8 cellular contexts compared by ENCODE assay signal in genomic region chr10:73590881-73591577, GRCh38. TPM values are rescaled to one million over a fixed set of nuclear protein-coding genes. Genes with fewer than 3 reads are reported as not detected.
DNase-seq lines count a peak whose midpoint lies in the region; ATAC-seq and TF ChIP-seq lines count a peak whose summit lies in the region.

Gene USP54, minus strand, starts transcription at chr10:73591342. Its CDS starts 15,684 bp downstream, at chr10:73575658.

- TF ChIP-seq POLR2A in transverse colon (IDR thresholded peaks at IDR 0.05) = peak; percentile 31

- H3K36me3 Mint-ChIP-seq in activated CD8-positive, alpha-beta memory T cell treated with anti-CD3 and anti-CD28 coated beads, Interleukin-2, amount 10 ng/mL, durations not matched to agents 7 days and 5 days = peaks cover under 1% of the 10 kb centered on the region
- H3K36me3 Mint-ChIP-seq in mesothelial cell of epicardium = no peaks in the 10 kb centered on the region

- H3K4me1 ChIP-seq in transverse colon = peaks cover 19 to 86% (median 52%) of the 10 kb centered on the region in 4 donors

- no peaks in the 10 kb centered on the region for H3K9me3 ChIP-seq in transverse colon

- CTCF ChIA-PET in activated CD8-positive, alpha-beta memory T cell treated with anti-CD3 and anti-CD28 coated beads, Interleukin-2, amount 10 ng/mL, durations not matched to agents 7 days and 5 days (lab: Charles Lee) = interaction anchor here (0.9 to 2.5 kb wide), 2 partner anchors 54 to 62 kb away, joined by 3 to 9 read pairs; no protein-coding TSS in a partner anchor

- peaks cover 16% of the 10 kb centered on the region for H3K4me1 Mint-ChIP-seq in activated CD8-positive, alpha-beta memory T cell treated with anti-CD3 and anti-CD28 coated beads, Interleukin-2, amount 10 ng/mL, durations not matched to agents 7 days and 5 days
- H3K4me1 Mint-ChIP-seq in mesothelial cell of epicardium = peaks cover 39% of the 10 kb centered on the region

- peak within 1 kb of the TSS in 3 of 4 donors; percentile 2 to 34 (median 8) for H3K4me3 ChIP-seq in transverse colon

- ATAC-seq in activated CD8-positive, alpha-beta memory T cell treated with anti-CD3 and anti-CD28 coated beads, Interleukin-2, amount 10 ng/mL, durations not matched to agents 7 days and 5 days = peak; percentile 65
- no peak for ATAC-seq in GM18861 (IDR thresholded peaks at IDR 0.05; ENCODE audit: unreplicated experiment)
- no peak for ATAC-seq in activated CD4-positive, CD25-positive, alpha-beta regulatory T cell treated with anti-CD3 and anti-CD28 coated beads, Interleukin-2, amount 50 U/mL, for 24 hours

- H3K27me3 Mint-ChIP-seq in activated CD8-positive, alpha-beta memory T cell treated with anti-CD3 and anti-CD28 coated beads, Interleukin-2, amount 10 ng/mL, durations not matched to agents 7 days and 5 days = no peaks in the 10 kb centered on the region
- H3K27me3 Mint-ChIP-seq in mesothelial cell of epicardium (ENCODE audit: low read depth) = peaks cover 30% of the 10 kb centered on the region

- H3K27ac ChIP-seq in epithelial cell of prostate (peak within 1 kb of the TSS; percentile 92), transverse colon (peak within 1 kb of the TSS; percentile 83 to 89 (median 88))

- peak within 1 kb of the TSS; percentile 22 for H3K4me3 Mint-ChIP-seq in activated CD8-positive, alpha-beta memory T cell treated with anti-CD3 and anti-CD28 coated beads, Interleukin-2, amount 10 ng/mL, durations not matched to agents 7 days and 5 days
- H3K4me3 Mint-ChIP-seq in mesothelial cell of epicardium = peak within 1 kb of the TSS; percentile 7

- no peak for DNase-seq in activated CD8-positive, alpha-beta memory T cell treated with anti-CD3 and anti-CD28 coated beads, Interleukin-2, amount 10 ng/mL, durations not matched to agents 7 days and 5 days
- DNase-seq in activated CD8-positive, alpha-beta memory T cell treated with anti-CD3 and anti-CD28 coated beads, Interleukin-2, amount 50 U/mL, for 48 hours = no peak
- DNase-seq in SW480 (ENCODE audit: low spot score) = peak; percentile 86
- DNase-seq in epithelial cell of prostate (ENCODE audit: low read depth, low spot score) = peak; percentile 75
- DNase-seq in mesothelial cell of epicardium (ENCODE audit: low spot score in 2 of 2, unreplicated experiment in 2 of 2) = no peak
- no peak for DNase-seq in transverse colon

- peak within 1 kb of the TSS; percentile 57 for H3K27ac Mint-ChIP-seq in activated CD8-positive, alpha-beta memory T cell treated with anti-CD3 and anti-CD28 coated beads, Interleukin-2, amount 10 ng/mL, durations not matched to agents 7 days and 5 days
- H3K27ac Mint-ChIP-seq in mesothelial cell of epicardium = peak within 1 kb of the TSS; percentile 76

- no peaks in the 10 kb centered on the region for H3K36me3 ChIP-seq in transverse colon

- 17 to 22% methylated on average over 4 of the region's 4 CpGs for WGBS in transverse colon (ENCODE audit: low coverage in 1 of 2), 2 donors

- in situ Hi-C loops in transverse colon (cut with MboI; ENCODE audit: low pct_ligation_motif_present in 1 of 4, low pct_unique_long_range_greater_than_20kb in 1 of 4, low sequenced_read_pairs in 3 of 4) = no loop called here

- no peaks in the 10 kb centered on the region for H3K9me3 Mint-ChIP-seq in activated CD8-positive, alpha-beta memory T cell treated with anti-CD3 and anti-CD28 coated beads, Interleukin-2, amount 10 ng/mL, durations not matched to agents 7 days and 5 days (ENCODE audit: low read depth)
- no peaks in the 10 kb centered on the region for H3K9me3 Mint-ChIP-seq in mesothelial cell of epicardium

- intact Hi-C loops in transverse colon (cut with DNase I; ENCODE audit: low total_unique reads) = no loop called here

- no peaks in the 10 kb centered on the region for H3K27me3 ChIP-seq in transverse colon

- TF ChIP-seq CTCF in mesothelial cell of epicardium (IDR thresholded peaks at IDR 0.05; ENCODE audit: unreplicated experiment) = no peak
- TF ChIP-seq CTCF in transverse colon (IDR thresholded peaks at IDR 0.05) = no peak

- no peak for TF ChIP-seq EP300 in transverse colon (IDR thresholded peaks at IDR 0.05; ENCODE audit: low read depth)

RNA-seq across cellular contexts. Expression of gene USP54, which starts in this region (rescaled TPM):
- 1 to 10 TPM; 3.5 to 6.7 TPM for total RNA-seq in activated CD8-positive, alpha-beta memory T cell treated with anti-CD3 and anti-CD28 coated beads, Interleukin-2, amount 10 ng/mL, durations not matched to agents 7 days and 5 days
- total RNA-seq in mesothelial cell of epicardium (24.5 to 26.9 TPM (median 26.7 TPM) in 3 replicates), transverse colon (100 to 1,000 TPM; 109 to 168 (median 114) TPM)

Comparison
In these comparisons a context has a peak if more than half of its experiments do, and no peak if none do; other contexts are left out.
1. DNase-seq: peak in SW480 (single experiment) and epithelial cell of prostate (single experiment); none in activated CD8-positive, alpha-beta memory T cell treated with anti-CD3 and anti-CD28 coated beads, Interleukin-2, amount 10 ng/mL, durations not matched to agents 7 days and 5 days (single experiment), activated CD8-positive, alpha-beta memory T cell treated with anti-CD3 and anti-CD28 coated beads, Interleukin-2, amount 50 U/mL, for 48 hours (single experiment), mesothelial cell of epicardium (0 of 2) and transverse colon (single experiment).